ENCODE assay signal across 1 cellular context in genomic region chr4:78776031-78776728, GRCh38.
TF ChIP-seq lines count a peak whose summit lies in the region.

Gene BMP2K (plus strand): TSS chr4:78776350. CDS start chr4:78776544, 194 bp downstream.

TF ChIP-seq in K562, 482 proteins besides CTCF, POLR2A, EP300 and RAD21 (continued from another document and continues in another):
- TF ChIP-seq, protein P1, sequence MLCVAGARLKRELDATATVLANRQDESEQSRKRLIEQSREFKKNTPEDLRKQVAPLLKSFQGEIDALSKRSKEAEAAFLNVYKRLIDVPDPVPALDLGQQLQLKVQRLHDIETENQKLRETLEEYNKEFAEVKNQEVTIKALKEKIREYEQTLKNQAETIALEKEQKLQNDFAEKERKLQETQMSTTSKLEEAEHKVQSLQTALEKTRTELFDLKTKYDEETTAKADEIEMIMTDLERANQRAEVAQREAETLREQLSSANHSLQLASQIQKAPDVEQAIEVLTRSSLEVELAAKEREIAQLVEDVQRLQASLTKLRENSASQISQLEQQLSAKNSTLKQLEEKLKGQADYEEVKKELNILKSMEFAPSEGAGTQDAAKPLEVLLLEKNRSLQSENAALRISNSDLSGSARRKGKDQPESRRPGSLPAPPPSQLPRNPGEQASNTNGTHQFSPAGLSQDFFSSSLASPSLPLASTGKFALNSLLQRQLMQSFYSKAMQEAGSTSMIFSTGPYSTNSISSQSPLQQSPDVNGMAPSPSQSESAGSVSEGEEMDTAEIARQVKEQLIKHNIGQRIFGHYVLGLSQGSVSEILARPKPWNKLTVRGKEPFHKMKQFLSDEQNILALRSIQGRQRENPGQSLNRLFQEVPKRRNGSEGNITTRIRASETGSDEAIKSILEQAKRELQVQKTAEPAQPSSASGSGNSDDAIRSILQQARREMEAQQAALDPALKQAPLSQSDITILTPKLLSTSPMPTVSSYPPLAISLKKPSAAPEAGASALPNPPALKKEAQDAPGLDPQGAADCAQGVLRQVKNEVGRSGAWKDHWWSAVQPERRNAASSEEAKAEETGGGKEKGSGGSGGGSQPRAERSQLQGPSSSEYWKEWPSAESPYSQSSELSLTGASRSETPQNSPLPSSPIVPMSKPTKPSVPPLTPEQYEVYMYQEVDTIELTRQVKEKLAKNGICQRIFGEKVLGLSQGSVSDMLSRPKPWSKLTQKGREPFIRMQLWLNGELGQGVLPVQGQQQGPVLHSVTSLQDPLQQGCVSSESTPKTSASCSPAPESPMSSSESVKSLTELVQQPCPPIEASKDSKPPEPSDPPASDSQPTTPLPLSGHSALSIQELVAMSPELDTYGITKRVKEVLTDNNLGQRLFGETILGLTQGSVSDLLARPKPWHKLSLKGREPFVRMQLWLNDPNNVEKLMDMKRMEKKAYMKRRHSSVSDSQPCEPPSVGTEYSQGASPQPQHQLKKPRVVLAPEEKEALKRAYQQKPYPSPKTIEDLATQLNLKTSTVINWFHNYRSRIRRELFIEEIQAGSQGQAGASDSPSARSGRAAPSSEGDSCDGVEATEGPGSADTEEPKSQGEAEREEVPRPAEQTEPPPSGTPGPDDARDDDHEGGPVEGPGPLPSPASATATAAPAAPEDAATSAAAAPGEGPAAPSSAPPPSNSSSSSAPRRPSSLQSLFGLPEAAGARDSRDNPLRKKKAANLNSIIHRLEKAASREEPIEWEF (CRISPR knock-in tag; IDR thresholded peaks at IDR 0.05) = no peak
- TF ChIP-seq BHLHE40 (IDR thresholded peaks at IDR 0.05; ENCODE audit: low read length) = no peak
- TF ChIP-seq SRF (CRISPR knock-in tag; IDR thresholded peaks at IDR 0.05) = no peak
- no peak for TF ChIP-seq TARDBP (IDR thresholded peaks at IDR 0.05)
- TF ChIP-seq ZNF449 (CRISPR knock-in tag; IDR thresholded peaks at IDR 0.05) = no peak
- TF ChIP-seq CREM (IDR thresholded peaks at IDR 0.05; ENCODE audit: low read depth) = no peak; the same call in 1 of the 2 replicates
- no peak for TF ChIP-seq ZNF134 (CRISPR knock-in tag; conservative IDR thresholded peaks at IDR 0.05)
- no peak for TF ChIP-seq ATF1 (CRISPR knock-in tag; IDR thresholded peaks at IDR 0.05)
- TF ChIP-seq ATF1 (tag; IDR thresholded peaks at IDR 0.05) = no peak
- no peak for TF ChIP-seq GTF2F1 (IDR thresholded peaks at IDR 0.05; ENCODE audit: low read depth, low read length)
- TF ChIP-seq STAT5B (CRISPR knock-in tag; IDR thresholded peaks at IDR 0.05) = no peak
- TF ChIP-seq YBX1 (IDR thresholded peaks at IDR 0.05) = no peak
- TF ChIP-seq MYNN (IDR thresholded peaks at IDR 0.05) = no peak
- TF ChIP-seq MYNN (CRISPR knock-in tag; IDR thresholded peaks at IDR 0.05) = no peak
- peak; percentile 91 to 93; a peak in 3 of 4 replicates for TF ChIP-seq UBTF (IDR thresholded peaks at IDR 0.05; ENCODE audit: borderline replicate concordance in 1 of 2, low read depth in 2 of 2, low read length in 2 of 2)
- TF ChIP-seq, protein P2, sequence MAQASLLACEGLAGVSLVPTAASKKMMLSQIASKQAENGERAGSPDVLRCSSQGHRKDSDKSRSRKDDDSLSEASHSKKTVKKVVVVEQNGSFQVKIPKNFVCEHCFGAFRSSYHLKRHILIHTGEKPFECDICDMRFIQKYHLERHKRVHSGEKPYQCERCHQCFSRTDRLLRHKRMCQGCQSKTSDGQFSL (CRISPR knock-in tag; IDR thresholded peaks at IDR 0.05) = peak; percentile 96
- TF ChIP-seq, protein P2 (tag; IDR thresholded peaks at IDR 0.05) = peak in 1 of 2 experiments; percentile 99; a peak in 2 of 4 replicates
- no peak for TF ChIP-seq NR3C1 (CRISPR knock-in tag; IDR thresholded peaks at IDR 0.05)
- TF ChIP-seq, protein P3, sequence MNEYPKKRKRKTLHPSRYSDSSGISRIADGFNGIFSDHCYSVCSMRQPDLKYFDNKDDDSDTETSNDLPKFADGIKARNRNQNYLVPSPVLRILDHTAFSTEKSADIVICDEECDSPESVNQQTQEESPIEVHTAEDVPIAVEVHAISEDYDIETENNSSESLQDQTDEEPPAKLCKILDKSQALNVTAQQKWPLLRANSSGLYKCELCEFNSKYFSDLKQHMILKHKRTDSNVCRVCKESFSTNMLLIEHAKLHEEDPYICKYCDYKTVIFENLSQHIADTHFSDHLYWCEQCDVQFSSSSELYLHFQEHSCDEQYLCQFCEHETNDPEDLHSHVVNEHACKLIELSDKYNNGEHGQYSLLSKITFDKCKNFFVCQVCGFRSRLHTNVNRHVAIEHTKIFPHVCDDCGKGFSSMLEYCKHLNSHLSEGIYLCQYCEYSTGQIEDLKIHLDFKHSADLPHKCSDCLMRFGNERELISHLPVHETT (CRISPR knock-in tag; conservative IDR thresholded peaks at IDR 0.05 in 1 of 2, IDR thresholded peaks at IDR 0.05 in 1 of 2) = peak in 1 of 2 experiments; percentile 86; a peak in 2 of 4 replicates
- TF ChIP-seq FOXA3 (CRISPR knock-in tag; conservative IDR thresholded peaks at IDR 0.05 in 1 of 2, IDR thresholded peaks at IDR 0.05 in 1 of 2) = no peak
- TF ChIP-seq SAP30 (IDR thresholded peaks at IDR 0.05; ENCODE audit: borderline replicate concordance, insufficient read depth, low read depth, low read length, poor library complexity, severe bottlenecking) = peak; percentile 10
- TF ChIP-seq ZKSCAN8 (CRISPR knock-in tag; IDR thresholded peaks at IDR 0.05) = no peak
- TF ChIP-seq SP1 (CRISPR knock-in tag; IDR thresholded peaks at IDR 0.05) = no peak
- TF ChIP-seq CHD1 (IDR thresholded peaks at IDR 0.05; ENCODE audit: low read length) = no peak
- TF ChIP-seq MTA3 (IDR thresholded peaks at IDR 0.05; ENCODE audit: borderline replicate concordance) = no peak
- TF ChIP-seq BRF2 (IDR thresholded peaks at IDR 0.05; ENCODE audit: borderline replicate concordance, insufficient read depth, insufficient read length) = no peak
- TF ChIP-seq ZNF436 (CRISPR knock-in tag; IDR thresholded peaks at IDR 0.05) = no peak
- no peak for TF ChIP-seq FOS (IDR thresholded peaks at IDR 0.05; ENCODE audit: extremely low read depth, insufficient read length)
- TF ChIP-seq KHSRP (IDR thresholded peaks at IDR 0.05) = no peak
- no peak for TF ChIP-seq SP2 (IDR thresholded peaks at IDR 0.05; ENCODE audit: extremely low read depth, low read depth, low read length, poor library complexity, severe bottlenecking)
- no peak for TF ChIP-seq ILK (tag; IDR thresholded peaks at IDR 0.05; ENCODE audit: borderline replicate concordance, low read depth)
- no peak for TF ChIP-seq MTA1 (IDR thresholded peaks at IDR 0.05; ENCODE audit: borderline replicate concordance)
- TF ChIP-seq MYC (IDR thresholded peaks at IDR 0.05; ENCODE audit: low read depth, low read length) = 0 out of 2 replicates have a peak, but pooled peaks have one; percentile 13
- no peak for TF ChIP-seq MYC (CRISPR knock-in tag; IDR thresholded peaks at IDR 0.05; ENCODE audit: borderline replicate concordance, low read depth)
- TF ChIP-seq FOXM1 (IDR thresholded peaks at IDR 0.05; ENCODE audit: low read depth) = no peak
- TF ChIP-seq FOXM1 (CRISPR knock-in tag; IDR thresholded peaks at IDR 0.05; ENCODE audit: low read depth) = 0 out of 2 replicates have a peak, but pooled peaks have one; percentile 54
- no peak for TF ChIP-seq POLR2B (IDR thresholded peaks at IDR 0.05; ENCODE audit: low read depth, partially characterized antibody)
- no peak for TF ChIP-seq PHF20 (IDR thresholded peaks at IDR 0.05; ENCODE audit: partially characterized antibody)
- no peak for TF ChIP-seq RUNX1 (IDR thresholded peaks at IDR 0.05; ENCODE audit: low read depth)
- TF ChIP-seq SMARCE1 (IDR thresholded peaks at IDR 0.05) = no peak
- TF ChIP-seq RBFOX2 (IDR thresholded peaks at IDR 0.05; ENCODE audit: low read depth, low read length) = peak; percentile 93
- TF ChIP-seq RBM22 (IDR thresholded peaks at IDR 0.05; ENCODE audit: low read depth, low read length, poor library complexity, severe bottlenecking) = no peak
- no peak for TF ChIP-seq KLF10 (CRISPR knock-in tag; IDR thresholded peaks at IDR 0.05)
- TF ChIP-seq ZBED1 (IDR thresholded peaks at IDR 0.05) = no peak
- TF ChIP-seq CLOCK (CRISPR knock-in tag; IDR thresholded peaks at IDR 0.05; ENCODE audit: borderline replicate concordance) = no peak
- TF ChIP-seq HMGN3 (IDR thresholded peaks at IDR 0.05; ENCODE audit: borderline replicate concordance, extremely low read depth, insufficient read length, low read depth, low read length) = peak; percentile 36
- TF ChIP-seq TBP (optimal IDR thresholded peaks at IDR 0.05; ENCODE audit: low read depth, low read length) = peak; percentile 74
- TF ChIP-seq POLR2AphosphoS5 (IDR thresholded peaks at IDR 0.05; ENCODE audit: control insufficient read depth, insufficient read depth, low read depth, low read length) = peak; percentile 64
- TF ChIP-seq BCL6 (CRISPR knock-in tag; IDR thresholded peaks at IDR 0.05) = no peak
- TF ChIP-seq, protein P4, sequence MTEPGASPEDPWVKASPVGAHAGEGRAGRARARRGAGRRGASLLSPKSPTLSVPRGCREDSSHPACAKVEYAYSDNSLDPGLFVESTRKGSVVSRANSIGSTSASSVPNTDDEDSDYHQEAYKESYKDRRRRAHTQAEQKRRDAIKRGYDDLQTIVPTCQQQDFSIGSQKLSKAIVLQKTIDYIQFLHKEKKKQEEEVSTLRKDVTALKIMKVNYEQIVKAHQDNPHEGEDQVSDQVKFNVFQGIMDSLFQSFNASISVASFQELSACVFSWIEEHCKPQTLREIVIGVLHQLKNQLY (CRISPR knock-in tag; conservative IDR thresholded peaks at IDR 0.05) = no peak
- no peak for TF ChIP-seq ETV1 (tag; conservative IDR thresholded peaks at IDR 0.05; ENCODE audit: low read depth)
- no peak for TF ChIP-seq NR2C1 (IDR thresholded peaks at IDR 0.05)
- no peak for TF ChIP-seq NR2C1 (tag; IDR thresholded peaks at IDR 0.05)
- TF ChIP-seq SNIP1 (IDR thresholded peaks at IDR 0.05; ENCODE audit: low read depth) = no peak
- TF ChIP-seq SNRNP70 (optimal IDR thresholded peaks at IDR 0.05; ENCODE audit: low read depth, low read length) = no peak
- TF ChIP-seq BRD9 (IDR thresholded peaks at IDR 0.05; ENCODE audit: low read depth, partially characterized antibody) = no peak
- TF ChIP-seq BRD4 (IDR thresholded peaks at IDR 0.05) = no peak
- TF ChIP-seq ZFP36 (IDR thresholded peaks at IDR 0.05; ENCODE audit: low read depth, low read length, partially characterized antibody) = no peak
- no peak for TF ChIP-seq PTRF (tag; IDR thresholded peaks at IDR 0.05)
- TF ChIP-seq NR2F6 (CRISPR knock-in tag; IDR thresholded peaks at IDR 0.05) = no peak
- no peak for TF ChIP-seq CBX8 (IDR thresholded peaks at IDR 0.05; ENCODE audit: borderline replicate concordance, extremely low read depth, low read depth, low read length, poor library complexity, severe bottlenecking)
